Comparison of ENCODE assay signal across 8 cellular contexts in the genomic region with DNA sequence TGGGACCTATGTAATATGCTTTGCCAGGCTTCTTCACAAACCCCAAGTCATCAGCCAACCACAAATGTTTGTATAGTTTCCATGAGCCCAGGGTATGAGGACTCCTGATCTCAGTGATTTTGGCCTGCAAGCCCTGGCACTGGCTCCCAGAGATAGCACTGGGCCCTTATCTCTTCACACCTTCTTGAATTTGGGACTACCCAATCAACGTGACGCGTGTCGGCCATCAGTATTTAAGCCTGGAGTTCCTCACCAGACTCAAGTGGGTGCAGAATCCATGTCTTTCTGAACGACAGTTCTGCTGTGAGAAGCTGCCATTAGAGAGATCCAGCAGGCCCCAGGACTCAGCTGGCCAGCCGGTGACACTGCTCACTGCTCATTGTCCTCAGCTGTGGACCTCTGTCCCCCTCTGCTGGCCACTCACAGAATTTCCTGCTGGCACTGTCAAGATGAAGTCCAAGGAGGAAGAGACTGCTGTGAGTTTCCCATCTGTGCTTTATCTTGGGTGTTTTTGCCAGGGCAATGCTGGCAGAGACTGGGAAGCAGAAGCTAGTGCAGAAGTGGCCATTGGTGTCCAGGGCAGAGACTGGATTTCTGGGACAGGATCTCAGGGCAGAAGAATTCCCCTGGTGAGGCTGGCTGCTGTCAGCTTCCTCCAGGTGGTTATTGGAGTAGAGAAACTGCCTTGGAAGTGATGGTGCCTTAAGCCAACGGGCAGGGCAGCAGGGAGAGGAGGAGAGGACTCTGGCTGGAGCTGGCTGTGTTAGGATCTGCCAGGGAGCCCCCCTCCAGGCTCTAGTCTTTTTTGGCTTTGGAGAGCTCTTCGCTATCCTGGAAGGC. TPM values are rescaled to one million over a fixed set of nuclear protein-coding genes. Genes with fewer than 3 reads are reported as not detected.
A peak's percentile ranks its signal among the peaks of the same experiment; 100 is the strongest.
DNase-seq lines count a peak whose midpoint lies in the region; ATAC-seq and TF ChIP-seq lines count a peak whose summit lies in the region.

No MANE protein-coding gene starts in this region.

- intact Hi-C loops in activated CD4-positive, alpha-beta T cell treated with anti-CD3 and anti-CD28 coated beads for 36 hours (cut with DNase I, micrococcal nuclease), result loop anchor here (1.0 kb wide), 6 partner anchors 27 to 281 kb away; no protein-coding TSS in a partner anchor

- H3K4me1 Mint-ChIP-seq in activated CD4-positive, alpha-beta T cell treated with anti-CD3 and anti-CD28 coated beads for 36 hours, result peaks cover 2% of the 10 kb centered on the region
- H3K4me1 Mint-ChIP-seq in chondrocyte (ENCODE audit: low read depth), result peaks cover 37% of the 10 kb centered on the region

- H3K4me3 Mint-ChIP-seq in activated CD4-positive, alpha-beta T cell treated with anti-CD3 and anti-CD28 coated beads for 36 hours, result no peak overlapping the region
- H3K4me3 Mint-ChIP-seq in chondrocyte (ENCODE audit: unreplicated experiment), result no peak overlapping the region

- DNase-seq in DMS 273 treated with DMSO at 0.1 percent for 48 hours (lab: John Stamatoyannopoulos, UW), result peak; percentile 75
- DNase-seq in NCI-H510A (lab: John Stamatoyannopoulos, UW), result peak; percentile 52
- peak; percentile 93 for DNase-seq in activated CD4-positive, alpha-beta T cell treated with anti-CD3 and anti-CD28 coated beads for 36 hours
- peak; percentile 21 for DNase-seq in chondrocyte (ENCODE audit: low spot score)
- DNase-seq in left lobe of liver (ENCODE audit: low spot score), result peak; percentile 88
- peak; percentile 86 for DNase-seq in stimulated activated CD4-positive, alpha-beta T cell treated with anti-CD3 and anti-CD28 coated beads, Interleukin-4, amount 100 ng/mL, for 1 hour

- no peaks in the 10 kb centered on the region for H3K9me3 Mint-ChIP-seq in activated CD4-positive, alpha-beta T cell treated with anti-CD3 and anti-CD28 coated beads for 36 hours (ENCODE audit: low read depth)
- no peaks in the 10 kb centered on the region for H3K9me3 Mint-ChIP-seq in chondrocyte (ENCODE audit: low read depth)

- CTCF ChIA-PET in activated CD4-positive, alpha-beta T cell treated with anti-CD3 and anti-CD28 coated beads for 36 hours (lab: Charles Lee), result interaction anchor here (0.6 to 12.9 kb wide), 56 partner anchors 9 to 449 kb away, joined by 3 to 205 read pairs (median 4); partner anchors contain the start of genes RBBP5 and TMCC2

- no peak overlapping the region for H3K27ac Mint-ChIP-seq in activated CD4-positive, alpha-beta T cell treated with anti-CD3 and anti-CD28 coated beads for 36 hours
- H3K27ac Mint-ChIP-seq in chondrocyte (ENCODE audit: unreplicated experiment), result peak overlapping the region; percentile 71

- peak; percentile 92 for TF ChIP-seq CTCF in chondrocyte (IDR thresholded peaks at IDR 0.05)

- POLR2A ChIA-PET in activated CD4-positive, alpha-beta T cell treated with anti-CD3 and anti-CD28 coated beads for 36 hours (lab: Charles Lee), result interaction anchor here (0.5 to 1.1 kb wide), 3 partner anchors 26 to 809 kb away, joined by 3 to 4 read pairs (median 3); no protein-coding TSS in a partner anchor

- ATAC-seq in HG03066 (IDR thresholded peaks at IDR 0.05; ENCODE audit: low read depth, unreplicated experiment), result peak; percentile 50
- peak; percentile 95 for ATAC-seq in activated CD4-positive, alpha-beta T cell treated with anti-CD3 and anti-CD28 coated beads for 36 hours
- peak; percentile 98 for ATAC-seq in left lobe of liver
- ATAC-seq in GM21360 (IDR thresholded peaks at IDR 0.05; ENCODE audit: unreplicated experiment), result no peak

- H3K27me3 Mint-ChIP-seq in activated CD4-positive, alpha-beta T cell treated with anti-CD3 and anti-CD28 coated beads for 36 hours, result no peaks in the 10 kb centered on the region
- H3K27me3 Mint-ChIP-seq in chondrocyte (ENCODE audit: low read depth), result no peaks in the 10 kb centered on the region

- peaks cover 4% of the 10 kb centered on the region for H3K36me3 Mint-ChIP-seq in activated CD4-positive, alpha-beta T cell treated with anti-CD3 and anti-CD28 coated beads for 36 hours (ENCODE audit: low read depth)
- no peaks in the 10 kb centered on the region for H3K36me3 Mint-ChIP-seq in chondrocyte (ENCODE audit: low read depth)

RNA-seq across cellular contexts. Expression of gene TMCC2, which starts 28.4 kb away (rescaled TPM):
- total RNA-seq in activated CD4-positive, alpha-beta T cell treated with anti-CD3 and anti-CD28 coated beads for 36 hours, result 10 to 100 TPM; 10.5 to 11.0 TPM
- total RNA-seq in chondrocyte (4.8 to 5.7 TPM (median 5.5 TPM) in 3 replicates), left lobe of liver (0.33 TPM)

RNA-seq across cellular contexts. Expression of gene DSTYK, which starts 44.7 kb away (rescaled TPM):
- total RNA-seq in activated CD4-positive, alpha-beta T cell treated with anti-CD3 and anti-CD28 coated beads for 36 hours, result 10 to 100 TPM in 1 of 2 experiments, 1 to 10 TPM in 1; 9.4 to 12.3 TPM
- 12.5 to 12.7 TPM (median 12.6 TPM) in 3 replicates for total RNA-seq in chondrocyte
- 2.5 TPM for total RNA-seq in left lobe of liver

Comparison
In these comparisons a context has a peak if more than half of its experiments do, and no peak if none do; other contexts are left out.
1. DNase-seq: peak in every context shown above with its lines; median percentile 93 in activated CD4-positive, alpha-beta T cell treated with anti-CD3 and anti-CD28 coated beads for 36 hours; 88 in left lobe of liver; 86 in stimulated activated CD4-positive, alpha-beta T cell treated with anti-CD3 and anti-CD28 coated beads, Interleukin-4, amount 100 ng/mL, for 1 hour; 75 in DMS 273 treated with DMSO at 0.1 percent for 48 hours; 52 in NCI-H510A; 21 in chondrocyte.